In genomic region chr18:36067118-36067957, GRCh38 we compare ENCODE assay signal across 8 cellular contexts. TPM values are rescaled to one million over a fixed set of nuclear protein-coding genes. Genes with fewer than 3 reads are reported as not detected.
DNase-seq lines count a peak whose midpoint lies in the region; ATAC-seq and TF ChIP-seq lines count a peak whose summit lies in the region.

Gene RPRD1A (minus strand): TSS chr18:36067559. CDS start chr18:36067404, 155 bp downstream.

- TF ChIP-seq RAD21 in IMR-90 (IDR thresholded peaks at IDR 0.05; ENCODE audit: low read length), result no peak; the same call in 1 of the 2 replicates

- WGBS in IMR-90 (ENCODE audit: extremely low coverage in 2 of 2, insufficient read length in 1 of 2), 2 experiments, result 0% methylated on average over 31 of the region's 64 CpGs; no CpG with 5 or more reads in 1 of the 2 experiments

- peak within 1 kb of the TSS; percentile 83 for H2BK5ac ChIP-seq in IMR-90 (ENCODE audit: low read depth, low read length, poor library complexity, severe bottlenecking)

- peak within 1 kb of the TSS; percentile 50; the same call in 1 of the 2 replicates for H3K56ac ChIP-seq in IMR-90 (ENCODE audit: extremely low read depth, insufficient read depth, low read length)

- DNase-seq in DMS 273 (lab: John Stamatoyannopoulos, UW; ENCODE audit: unreplicated experiment) (peak; percentile 98), IMR-90 (peak; percentile 95), OCI-M1 (lab: John Stamatoyannopoulos, UW) (peak; percentile 97), activated T-cell treated with anti-CD3 and anti-CD28 coated beads for 24 hours (ENCODE audit: low read depth) (peak; percentile 97), epidermal melanocyte (ENCODE audit: insufficient read length, low spot score) (peak; percentile 88)
- peak; percentile 95 to 97 for DNase-seq in stimulated activated CD8-positive, alpha-beta memory T cell treated with anti-CD3 and anti-CD28 coated beads, Interleukin-4, amount 100 ng/mL, for 1 hour (ENCODE audit: low read depth in 2 of 2, low spot score in 1 of 2)

- peak within 1 kb of the TSS; percentile 37 for H3K18ac ChIP-seq in IMR-90 (ENCODE audit: low read depth, low read length)

- peak within 1 kb of the TSS; percentile 72; the same call in 1 of the 2 replicates for H4K5ac ChIP-seq in IMR-90 (ENCODE audit: low read depth, low read length)

- H2AK5ac ChIP-seq in IMR-90 (ENCODE audit: low read depth, low read length), result no peak within 1 kb of the TSS

- TF ChIP-seq CTCF in IMR-90 (conservative IDR thresholded peaks at IDR 0.05; ENCODE audit: low read depth, low read length), result 0 out of 2 replicates have a peak, but pooled peaks have one; percentile 11

- CTCF ChIA-PET in IMR-90 (lab: Yijun Ruan, JAX), result no interaction called here

- H3K4me1 ChIP-seq in IMR-90 (ENCODE audit: control insufficient read depth, insufficient read depth, low read length), result peaks cover 1% of the 10 kb centered on the region; the same call in 1 of the 2 replicates
- H3K4me1 ChIP-seq in mononuclear cell (ENCODE audit: insufficient read depth, low read length), result peaks cover 32% of the 10 kb centered on the region

- H3K27ac ChIP-seq in IMR-90 (ENCODE audit: insufficient read depth, low read length), result peak within 1 kb of the TSS; percentile 80

- peak within 1 kb of the TSS; percentile 34 to 95 for H4K8ac ChIP-seq in IMR-90 (ENCODE audit: low read depth in 2 of 2, low read length in 2 of 2)

- H3K79me1 ChIP-seq in IMR-90 (ENCODE audit: low read depth in 1 of 2, low read length in 2 of 2), result peaks cover 4 to 24% of the 10 kb centered on the region in 2 experiments; a peak in 3 of 4 replicates

- peak within 1 kb of the TSS; percentile 10; the same call in 1 of the 3 replicates for H2BK15ac ChIP-seq in IMR-90 (ENCODE audit: low read depth, low read length)

- dilution Hi-C loops in IMR-90 (cut with HindIII; ENCODE audit: low sequenced_read_pairs, unreplicated experiment), result no loop called here

- H3K4me3 ChIP-seq in IMR-90 (ENCODE audit: insufficient read depth, low read depth, low read length) (peak within 1 kb of the TSS; percentile 63), mononuclear cell (ENCODE audit: low read length) (peak within 1 kb of the TSS; percentile 78)

- no peaks in the 10 kb centered on the region for H3K9me3 ChIP-seq in IMR-90 (ENCODE audit: control insufficient read depth, insufficient read depth, low read length)
- no peaks in the 10 kb centered on the region for H3K9me3 ChIP-seq in mononuclear cell (ENCODE audit: low read depth, low read length)

- no peak within 1 kb of the TSS for H2BK20ac ChIP-seq in IMR-90 (ENCODE audit: low read depth, low read length)

- H2BK120ac ChIP-seq in IMR-90 (ENCODE audit: low read depth, low read length), result peak within 1 kb of the TSS; percentile 64

- peak; percentile 89; the same call in 1 of the 2 replicates for TF ChIP-seq POLR2A in IMR-90 (IDR thresholded peaks at IDR 0.05; ENCODE audit: low read depth, low read length)

- ATAC-seq in GM21528 (IDR thresholded peaks at IDR 0.05; ENCODE audit: low FRiP score, unreplicated experiment) (peak; percentile 95), IMR-90 (ENCODE audit: low read depth) (peak; percentile 98)

- in situ Hi-C loops in IMR-90 (cut with MboI; ENCODE audit: low sequenced_read_pairs), result no loop called here

- H3K23ac ChIP-seq in IMR-90 (ENCODE audit: low read depth, low read length), result peak within 1 kb of the TSS; percentile 82

- no peaks in the 10 kb centered on the region for H3K27me3 ChIP-seq in IMR-90 (ENCODE audit: control insufficient read depth, insufficient read depth, low read length)
- H3K27me3 ChIP-seq in mononuclear cell (ENCODE audit: insufficient read depth, low read length), result no peaks in the 10 kb centered on the region

- peak within 1 kb of the TSS; percentile 2 for H2AK9ac ChIP-seq in IMR-90 (replicated peaks; ENCODE audit: low read depth, low read length, poor library complexity)

- peaks cover 17% of the 10 kb centered on the region; the same call in 1 of the 2 replicates for H4K20me1 ChIP-seq in IMR-90 (ENCODE audit: insufficient read depth, low read length)

- intact Hi-C loops in IMR-90 (cut with micrococcal nuclease), result loop anchor here (5.0 kb wide), 1 partner anchor 35 kb away; no protein-coding TSS in a partner anchor

- POLR2A ChIA-PET in IMR-90 (lab: Charles Lee; ENCODE audit: unreplicated experiment), result no interaction called here

- peak within 1 kb of the TSS; percentile 78 for H3K14ac ChIP-seq in IMR-90 (replicated peaks; ENCODE audit: low read depth, low read length)

- H3K9ac ChIP-seq in IMR-90 (ENCODE audit: low read depth, low read length), result peak within 1 kb of the TSS; percentile 71

- H3K4me2 ChIP-seq in IMR-90 (ENCODE audit: low read depth, low read length), result peak within 1 kb of the TSS; percentile 100

- no TSS peak for BruUV-seq in IMR-90 (replicated peaks; lab: Mats Ljungman, UMichigan)

- H4K91ac ChIP-seq in IMR-90 (ENCODE audit: insufficient read depth, low read depth, low read length), result peak within 1 kb of the TSS; percentile 86

- peak within 1 kb of the TSS; percentile 86 for H3K4ac ChIP-seq in IMR-90 (ENCODE audit: low read depth, low read length)

- peak within 1 kb of the TSS; percentile 97 for H2AFZ ChIP-seq in IMR-90 (replicated peaks; ENCODE audit: low read length, poor library complexity)

- H3K9me1 ChIP-seq in IMR-90 (ENCODE audit: insufficient read depth, low read length), result 0 out of 2 replicates have a peak, but pooled peaks cover 2% of the 10 kb centered on the region

- H3K36me3 ChIP-seq in IMR-90 (ENCODE audit: control insufficient read depth, insufficient read depth, low read length), result peaks cover 2% of the 10 kb centered on the region; the same call in 1 of the 2 replicates

TF ChIP-seq in IMR-90, 13 proteins besides CTCF, POLR2A, EP300 and RAD21:
- TF ChIP-seq BHLHE40 (IDR thresholded peaks at IDR 0.05; ENCODE audit: low read depth, low read length) (peak; percentile 68), FOS (IDR thresholded peaks at IDR 0.05; ENCODE audit: low read depth, low read length) (peak; percentile 97), MXI1 (IDR thresholded peaks at IDR 0.05; ENCODE audit: borderline replicate concordance, low read depth, low read length) (peak; percentile 10; the same call in 1 of the 2 replicates), RCOR1 (IDR thresholded peaks at IDR 0.05; ENCODE audit: insufficient replicate concordance, low read length) (peak; percentile 64), MAZ (IDR thresholded peaks at IDR 0.05; ENCODE audit: borderline replicate concordance, low read depth, low read length) (no peak; the same call in 1 of the 2 replicates), CHD1 (IDR thresholded peaks at IDR 0.05; ENCODE audit: low read depth, low read length) (no peak), ELK1 (IDR thresholded peaks at IDR 0.05; ENCODE audit: borderline replicate concordance, low read depth, low read length) (no peak), MAFK (IDR thresholded peaks at IDR 0.05; ENCODE audit: low read depth, low read length) (no peak), CEBPB (IDR thresholded peaks at IDR 0.05; ENCODE audit: low read depth, low read length) (peak; percentile 98), NFE2L2 (IDR thresholded peaks at IDR 0.05; ENCODE audit: low read depth, low read length) (no peak)

RNA-seq across cellular contexts. Expression of gene RPRD1A, which starts in this region (rescaled TPM):
- total RNA-seq in IMR-90 (2012; rRNA removed) (27.2 and 49.7 TPM in 2 replicates), mononuclear cell (34.3 TPM)
- 17.1 and 23.3 TPM in 2 replicates for polyA plus RNA-seq in IMR-90 (2012; rRNA removed)
- 11.4 and 13.1 TPM in 2 replicates for polyA plus RNA-seq in IMR-90 (2012; cell fraction: cytosol; rRNA removed)
- 32.2 and 55.0 TPM in 2 replicates for polyA plus RNA-seq in IMR-90 (2012; cell fraction: nucleus; rRNA removed; ENCODE audit: low replicate concordance)

Comparison
In these comparisons a context has a peak if more than half of its experiments do, and no peak if none do; other contexts are left out.
1. Peak in every context shown above with its lines: DNase-seq, ATAC-seq, H3K4me3 ChIP-seq and H3K27ac ChIP-seq.